In the genomic region with DNA sequence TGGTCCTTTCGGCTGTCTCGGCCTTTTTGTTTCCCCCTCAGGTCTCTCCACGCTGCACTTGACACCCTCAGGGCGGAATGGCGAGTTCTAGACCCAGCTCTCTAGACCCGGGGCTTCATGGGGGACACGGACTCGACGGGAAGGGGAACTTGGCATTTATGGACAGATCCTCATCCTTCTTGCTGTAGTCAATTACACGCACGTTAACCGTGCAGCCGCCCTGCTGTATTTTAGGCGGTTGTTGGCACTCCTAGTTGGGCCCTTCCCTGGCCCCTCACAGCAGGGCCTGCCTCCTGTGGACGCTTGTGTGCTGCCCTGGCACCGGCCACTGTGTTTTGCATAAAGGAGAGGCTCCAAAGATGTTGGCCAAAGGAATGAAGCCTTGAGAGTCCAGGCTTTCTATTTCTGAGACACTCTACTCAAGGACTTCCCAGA, we compare ENCODE assay signal across 8 cellular contexts. TPM values are rescaled to one million over a fixed set of nuclear protein-coding genes. Genes with fewer than 3 reads are reported as not detected.
DNase-seq lines count a peak whose midpoint lies in the region; ATAC-seq, FAIRE-seq and TF ChIP-seq lines count a peak whose summit lies in the region.

No MANE protein-coding gene starts in this region.

- H3K36me3 Mint-ChIP-seq in IgD-negative memory B cell, result no peaks in the 10 kb centered on the region
- peaks cover 26% of the 10 kb centered on the region for H3K36me3 Mint-ChIP-seq in activated naive CD4-positive, alpha-beta T cell treated with anti-CD3 and anti-CD28 coated beads, Interleukin-2, amount 10 ng/mL, durations not matched to agents 7 days and 5 days

- H3K4me1 ChIP-seq in pancreas, result peaks cover 5% of the 10 kb centered on the region in 3 donors

- intact Hi-C loops in head of caudate nucleus (cut with DNase I), result no loop called here
- intact Hi-C loops in pancreas (cut with DNase I), result no loop called here

- peak in 3 of 4 donors; percentile 5 to 14 (median 10) for ATAC-seq in pancreas

- peaks cover 12 to 18% (median 13%) of the 10 kb centered on the region in 3 donors for H3K4me1 Mint-ChIP-seq in IgD-negative memory B cell
- peaks cover 41% of the 10 kb centered on the region for H3K4me1 Mint-ChIP-seq in activated naive CD4-positive, alpha-beta T cell treated with anti-CD3 and anti-CD28 coated beads, Interleukin-2, amount 10 ng/mL, durations not matched to agents 7 days and 5 days

- TF ChIP-seq CTCF in pancreas (IDR thresholded peaks at IDR 0.05), result no peak

- no peaks in the 10 kb centered on the region for H3K36me3 ChIP-seq in pancreas

- H3K9me3 ChIP-seq in pancreas, result no peaks in the 10 kb centered on the region

- CTCF ChIA-PET in activated naive CD4-positive, alpha-beta T cell treated with anti-CD3 and anti-CD28 coated beads, Interleukin-2, amount 10 ng/mL, durations not matched to agents 7 days and 5 days (lab: Charles Lee), result no interaction called here

- H3K27me3 ChIP-seq in pancreas, result no peaks in the 10 kb centered on the region

- peak; percentile 55 for DNase-seq in DMS53 (lab: John Stamatoyannopoulos, UW)
- DNase-seq in DMS53 treated with DMSO at 0.1 percent for 48 hours (lab: John Stamatoyannopoulos, UW; ENCODE audit: unreplicated experiment), result no peak
- DNase-seq in activated naive CD4-positive, alpha-beta T cell treated with anti-CD3 and anti-CD28 coated beads, Interleukin-2, amount 10 ng/mL, durations not matched to agents 7 days and 5 days, result no peak
- peak in 32 of 42 donors; percentile 5 to 51 (median 20) for DNase-seq in head of caudate nucleus
- DNase-seq in pancreas, result peak; percentile 12 to 61 (median 36)
- DNase-seq in DMS114 treated with DMSO at 0.1 percent for 48 hours (lab: John Stamatoyannopoulos, UW; ENCODE audit: unreplicated experiment), result no peak
- no peak for DNase-seq in NCI-H187 treated with DMSO at 0.1 percent for 48 hours (lab: John Stamatoyannopoulos, UW)

- H3K27ac Mint-ChIP-seq in IgD-negative memory B cell, result peak overlapping the region in 2 of 3 donors; percentile 87 to 94
- H3K27ac Mint-ChIP-seq in activated naive CD4-positive, alpha-beta T cell treated with anti-CD3 and anti-CD28 coated beads, Interleukin-2, amount 10 ng/mL, durations not matched to agents 7 days and 5 days, result peak overlapping the region; percentile 80

- peak overlapping the region; percentile 49 to 81 (median 64) for H3K4me3 ChIP-seq in pancreas

- WGBS in pancreas, 2 donors, result 28 to 34% methylated on average over 16 of the region's 16 CpGs

- H3K27me3 Mint-ChIP-seq in IgD-negative memory B cell, result no peaks in the 10 kb centered on the region
- H3K27me3 Mint-ChIP-seq in activated naive CD4-positive, alpha-beta T cell treated with anti-CD3 and anti-CD28 coated beads, Interleukin-2, amount 10 ng/mL, durations not matched to agents 7 days and 5 days, result no peaks in the 10 kb centered on the region

- no peak for FAIRE-seq in pancreas (lab: Jason Lieb, UNC)

- no peaks in the 10 kb centered on the region for H3K9me3 Mint-ChIP-seq in IgD-negative memory B cell
- H3K9me3 Mint-ChIP-seq in activated naive CD4-positive, alpha-beta T cell treated with anti-CD3 and anti-CD28 coated beads, Interleukin-2, amount 10 ng/mL, durations not matched to agents 7 days and 5 days, result no peaks in the 10 kb centered on the region

- peak overlapping the region; percentile 50 to 88 (median 70) for H3K27ac ChIP-seq in pancreas

- H3K4me3 Mint-ChIP-seq in IgD-negative memory B cell, result peak overlapping the region; percentile 84 to 93 (median 92)
- peak overlapping the region; percentile 71 for H3K4me3 Mint-ChIP-seq in activated naive CD4-positive, alpha-beta T cell treated with anti-CD3 and anti-CD28 coated beads, Interleukin-2, amount 10 ng/mL, durations not matched to agents 7 days and 5 days

RNA-seq across cellular contexts. Expression of a gene that starts 0.6 kb away (rescaled TPM):
- polyA plus RNA-seq in IgD-negative memory B cell, result 6.2 TPM
- 10 to 100 TPM in 3 of 6 donors, 1 to 10 TPM in 3; 8.8 to 12.4 (median 10.3) TPM for total RNA-seq in pancreas
- polyA plus RNA-seq in pancreas, result 10 to 100 TPM; 23.0 to 36.3 TPM

Comparison
In these comparisons a context has a peak if more than half of its experiments do, and no peak if none do; other contexts are left out.
1. DNase-seq: peak in DMS53 (single experiment), head of caudate nucleus (32 of 42) and pancreas (6 of 6); none in DMS53 treated with DMSO at 0.1 percent for 48 hours (single experiment), activated naive CD4-positive, alpha-beta T cell treated with anti-CD3 and anti-CD28 coated beads, Interleukin-2, amount 10 ng/mL, durations not matched to agents 7 days and 5 days (single experiment), DMS114 treated with DMSO at 0.1 percent for 48 hours (single experiment) and NCI-H187 treated with DMSO at 0.1 percent for 48 hours (single experiment).